9 cellular contexts compared by ENCODE assay signal in genomic region chr9:8856686-8857329, GRCh38.
DNase-seq lines count a peak whose midpoint lies in the region; ATAC-seq, FAIRE-seq and TF ChIP-seq lines count a peak whose summit lies in the region.
"Had no signal": no experiment of that assay in that cellular context is flagged by ENCODE, and none has a peak within 500 bp of the region (broad histone marks: within the 10 kb centered on the region; RNA-seq: fewer than 3 reads in every experiment).

No MANE protein-coding gene starts in this region.

- H3K27me3 Mint-ChIP-seq in Calu3 (ENCODE audit: unreplicated experiment) = peaks cover 37% of the 10 kb centered on the region

- peak in 2 of 4 donors; percentile 16 to 28 for ATAC-seq in pancreas
- no peak for ATAC-seq in GM18498 (IDR thresholded peaks at IDR 0.05; ENCODE audit: unreplicated experiment)
- no peak for ATAC-seq in GM21723 (IDR thresholded peaks at IDR 0.05; ENCODE audit: unreplicated experiment)

- peak overlapping the region; percentile 67 for H3K4me3 Mint-ChIP-seq in Calu3 (ENCODE audit: low read depth, unreplicated experiment)

- no peak for FAIRE-seq in pancreas (lab: Jason Lieb, UNC)
- FAIRE-seq: colon had no signal

- H3K27ac ChIP-seq in pancreas = no peak overlapping the region

- no peaks in the 10 kb centered on the region for H3K9me3 ChIP-seq in pancreas

- CTCF ChIA-PET in Calu3 (lab: Charles Lee) = no interaction called here

- H3K27me3 ChIP-seq in pancreas = peaks cover 0 to 19% (median 5%) of the 10 kb centered on the region in 4 donors

- no peak overlapping the region for H3K27ac Mint-ChIP-seq in Calu3 (ENCODE audit: unreplicated experiment)

- H3K4me1 Mint-ChIP-seq in Calu3 (ENCODE audit: low read depth, unreplicated experiment) = no peaks in the 10 kb centered on the region

- H3K4me1 ChIP-seq in pancreas = peaks cover 0 to 5% (median 5%) of the 10 kb centered on the region in 3 donors

- H3K9me3 Mint-ChIP-seq in Calu3 (ENCODE audit: low read depth, unreplicated experiment) = no peaks in the 10 kb centered on the region

- H3K36me3 ChIP-seq in pancreas = no peaks in the 10 kb centered on the region

- no TSS peak for BruUV-seq in Calu3 (replicated peaks; lab: Mats Ljungman, UMichigan)

- DNase-seq in Calu3 (no peak), NCI-H2227 treated with DMSO at 0.1 percent for 48 hours (lab: John Stamatoyannopoulos, UW) (peak; percentile 33), fibroblast of the aortic adventitia (ENCODE audit: low read depth) (peak; percentile 31), pancreas (no peak), GM10266 (ENCODE audit: extremely low spot score) (no peak)
- no peak for DNase-seq in activated CD8-positive, alpha-beta memory T cell treated with anti-CD3 and anti-CD28 coated beads, Interleukin-2, amount 50 U/mL, for 48 hours

- H3K36me3 Mint-ChIP-seq in Calu3 (ENCODE audit: insufficient read depth, unreplicated experiment) = no peaks in the 10 kb centered on the region

- TF ChIP-seq CTCF in Calu3 (IDR thresholded peaks at IDR 0.05; ENCODE audit: unreplicated experiment) = no peak
- TF ChIP-seq CTCF in fibroblast of the aortic adventitia (IDR thresholded peaks at IDR 0.05; ENCODE audit: insufficient read depth, low read length) = peak; percentile 21
- TF ChIP-seq CTCF in pancreas (IDR thresholded peaks at IDR 0.05) = no peak
- TF ChIP-seq CTCF in GM10266 (IDR thresholded peaks at IDR 0.05; ENCODE audit: control insufficient read depth, insufficient read depth, low read depth, missing control alignments) = no peak

- intact Hi-C loops in Calu3 (cut with micrococcal nuclease; ENCODE audit: unreplicated experiment) = no loop called here
- intact Hi-C loops in pancreas (cut with DNase I) = no loop called here

- H3K4me3 ChIP-seq in fibroblast of the aortic adventitia (ENCODE audit: low read depth, low read length) (peak overlapping the region; percentile 81), pancreas (peak overlapping the region; percentile 29 to 60 (median 50))

- WGBS in pancreas, 2 donors = 7 to 10% methylated on average over 14 of the region's 14 CpGs

Comparison
In these comparisons a context has a peak if more than half of its experiments do, and no peak if none do; other contexts are left out.
1. DNase-seq: peak in NCI-H2227 treated with DMSO at 0.1 percent for 48 hours (single experiment) and fibroblast of the aortic adventitia (single experiment); none in Calu3 (single experiment), pancreas (0 of 6), GM10266 (single experiment) and activated CD8-positive, alpha-beta memory T cell treated with anti-CD3 and anti-CD28 coated beads, Interleukin-2, amount 50 U/mL, for 48 hours (single experiment).